In genomic region chr16:2481676-2482075, GRCh38 we compare ENCODE assay signal across 27 cellular contexts. TPM values are rescaled to one million over a fixed set of nuclear protein-coding genes. Genes with fewer than 3 reads are reported as not detected.
DNase-seq lines count a peak whose midpoint lies in the region; ATAC-seq, FAIRE-seq and TF ChIP-seq lines count a peak whose summit lies in the region.
"Had no signal": no experiment of that assay in that cellular context is flagged by ENCODE, and none has a peak within 500 bp of the region (broad histone marks: within the 10 kb centered on the region; RNA-seq: fewer than 3 reads in every experiment).

No MANE protein-coding gene starts in this region.

- peak overlapping the region; percentile 39 for H3K27ac Mint-ChIP-seq in activated T-helper 17 cell treated with anti-CD3 and anti-CD28 coated beads, Interleukin-2, amount 50 U/mL, for 72 hours
- H3K27ac Mint-ChIP-seq: activated CD8-positive, alpha-beta T cell treated with anti-CD3 and anti-CD28 coated beads for 36 hours; CD4-positive, alpha-beta T cell; natural killer cell treated with Interleukin-12 subunit alpha and Interleukin-12 subunit beta and Interleukin-15 and Interleukin-18, amount 100 ng/mL, for 72 hours had no signal

- peaks cover 16% of the 10 kb centered on the region for H3K4me1 Mint-ChIP-seq in activated T-helper 17 cell treated with anti-CD3 and anti-CD28 coated beads, Interleukin-2, amount 50 U/mL, for 72 hours

- H3K27me3 ChIP-seq in skeletal muscle tissue (ENCODE audit: control insufficient read depth in 3 of 3, insufficient read depth in 3 of 3, low read length in 3 of 3), result no peaks in the 10 kb centered on the region
- H3K27me3 ChIP-seq: Peyer's patch, suprapubic skin had no signal

- H3K27me3 Mint-ChIP-seq in activated T-helper 17 cell treated with anti-CD3 and anti-CD28 coated beads, Interleukin-2, amount 50 U/mL, for 72 hours, result no peaks in the 10 kb centered on the region
- H3K27me3 Mint-ChIP-seq: activated CD8-positive, alpha-beta T cell treated with anti-CD3 and anti-CD28 coated beads for 36 hours; CD4-positive, alpha-beta T cell; natural killer cell treated with Interleukin-12 subunit alpha and Interleukin-12 subunit beta and Interleukin-15 and Interleukin-18, amount 100 ng/mL, for 72 hours had no signal

- H3K9ac ChIP-seq in skeletal muscle tissue (ENCODE audit: low read depth in 1 of 3, low read length in 3 of 3), result peak overlapping the region in 2 of 3 donors; percentile 12 to 83
- H3K9ac ChIP-seq: parathyroid adenoma had no signal

- H3K4me3 ChIP-seq in skeletal muscle tissue (ENCODE audit: low read length in 3 of 3), result no peak overlapping the region
- H3K4me3 ChIP-seq: left ventricle myocardium inferior, Peyer's patch, SK-N-MC, suprapubic skin had no signal

- peak; percentile 58 for DNase-seq in DMS 273 (lab: John Stamatoyannopoulos, UW; ENCODE audit: unreplicated experiment)
- no peak for DNase-seq in DMS 273 treated with DMSO at 0.1 percent for 48 hours (lab: John Stamatoyannopoulos, UW)
- DNase-seq in kidney tubule cell (ENCODE audit: low spot score), result peak; percentile 79
- DNase-seq in GM12891 (ENCODE audit: insufficient read length, low spot score), result no peak
- no peak for DNase-seq in NCI-H1930 (lab: John Stamatoyannopoulos, UW)
- DNase-seq: 8988T; activated CD8-positive, alpha-beta T cell treated with anti-CD3 and anti-CD28 coated beads for 36 hours; aorta; CD4-positive, alpha-beta T cell; central memory CD4-positive, alpha-beta T cell; H7; left ventricle myocardium inferior; NCI-H1105; NCI-H2227 treated with DMSO at 0.1 percent for 48 hours; NCI-H526 treated with DMSO at 0.1 percent for 48 hours; stimulated activated naive CD4-positive, alpha-beta T cell; T-helper 2 cell had no signal

- no peak overlapping the region for H3K27ac ChIP-seq in skeletal muscle tissue (ENCODE audit: low read depth, low read length)
- H3K27ac ChIP-seq: parathyroid adenoma, SK-N-MC had no signal

- no peak overlapping the region for H3K4me3 Mint-ChIP-seq in activated T-helper 17 cell treated with anti-CD3 and anti-CD28 coated beads, Interleukin-2, amount 50 U/mL, for 72 hours
- H3K4me3 Mint-ChIP-seq: activated CD8-positive, alpha-beta T cell treated with anti-CD3 and anti-CD28 coated beads for 36 hours; CD4-positive, alpha-beta T cell; natural killer cell treated with Interleukin-12 subunit alpha and Interleukin-12 subunit beta and Interleukin-15 and Interleukin-18, amount 100 ng/mL, for 72 hours had no signal

- TF ChIP-seq POLR2A in GM12891 (IDR thresholded peaks at IDR 0.05; ENCODE audit: low read depth, low read length), result no peak

- H3K36me3 Mint-ChIP-seq in activated T-helper 17 cell treated with anti-CD3 and anti-CD28 coated beads, Interleukin-2, amount 50 U/mL, for 72 hours (ENCODE audit: low read depth), result no peaks in the 10 kb centered on the region
- H3K36me3 Mint-ChIP-seq: activated naive CD4-positive, alpha-beta T cell treated with anti-CD3 and anti-CD28 coated beads, Interleukin-2, amount 50 U/mL, for 72 hours; natural killer cell treated with Interleukin-12 subunit alpha and Interleukin-12 subunit beta and Interleukin-15 and Interleukin-18, amount 100 ng/mL, for 72 hours had no signal

- H3K9me3 ChIP-seq in skeletal muscle tissue (ENCODE audit: control insufficient read depth in 3 of 3, low read length in 3 of 3), result no peaks in the 10 kb centered on the region
- H3K9me3 ChIP-seq: left ventricle myocardium inferior, Peyer's patch, suprapubic skin had no signal

- ATAC-seq in activated T-helper 17 cell treated with anti-CD3 and anti-CD28 coated beads, Interleukin-2, amount 50 U/mL, for 72 hours (replicated peaks), result no peak
- no peak for ATAC-seq in HG02678 (IDR thresholded peaks at IDR 0.05; ENCODE audit: unreplicated experiment)
- ATAC-seq: activated CD8-positive, alpha-beta T cell treated with anti-CD3 and anti-CD28 coated beads for 36 hours; activated naive CD4-positive, alpha-beta T cell treated with anti-CD3 and anti-CD28 coated beads, Interleukin-2, amount 50 U/mL, for 72 hours; natural killer cell treated with Interleukin-12 subunit alpha and Interleukin-12 subunit beta and Interleukin-15 and Interleukin-18, amount 100 ng/mL, for 72 hours had no signal

- H3K36me3 ChIP-seq in skeletal muscle tissue (ENCODE audit: control insufficient read depth in 3 of 3, insufficient read depth in 3 of 3, low read length in 3 of 3), result no peaks in the 10 kb centered on the region
- H3K36me3 ChIP-seq: left ventricle myocardium inferior, Peyer's patch, suprapubic skin had no signal

- no peaks in the 10 kb centered on the region for H3K9me3 Mint-ChIP-seq in activated T-helper 17 cell treated with anti-CD3 and anti-CD28 coated beads, Interleukin-2, amount 50 U/mL, for 72 hours
- H3K9me3 Mint-ChIP-seq: activated CD8-positive, alpha-beta T cell treated with anti-CD3 and anti-CD28 coated beads for 36 hours; activated naive CD4-positive, alpha-beta T cell treated with anti-CD3 and anti-CD28 coated beads, Interleukin-2, amount 50 U/mL, for 72 hours; CD4-positive, alpha-beta T cell; natural killer cell treated with Interleukin-12 subunit alpha and Interleukin-12 subunit beta and Interleukin-15 and Interleukin-18, amount 100 ng/mL, for 72 hours had no signal

- FAIRE-seq in GM12891 (lab: Jason Lieb, UNC), result no peak
- FAIRE-seq: urothelium cell line had no signal

- peaks cover 31 to 43% (median 40%) of the 10 kb centered on the region in 3 donors for H3K4me1 ChIP-seq in skeletal muscle tissue (ENCODE audit: control insufficient read depth in 3 of 3, insufficient read depth in 3 of 3, low read length in 3 of 3)
- H3K4me1 ChIP-seq: parathyroid adenoma had no signal

TF ChIP-seq in GM12891, 5 proteins besides CTCF, POLR2A, EP300 and RAD21:
- TF ChIP-seq SPI1 (IDR thresholded peaks at IDR 0.05; ENCODE audit: low read depth, low read length), result no peak
- no peak for TF ChIP-seq POLR2AphosphoS5 (IDR thresholded peaks at IDR 0.05; ENCODE audit: low read depth, low read length)
- TF ChIP-seq PAX5 (IDR thresholded peaks at IDR 0.05; ENCODE audit: insufficient read depth, low read length, severe bottlenecking), result no peak
- TF ChIP-seq TAF1 (IDR thresholded peaks at IDR 0.05; ENCODE audit: low read depth, low read length), result no peak
- no peak for TF ChIP-seq POU2F2 (IDR thresholded peaks at IDR 0.05; ENCODE audit: low read depth, low read length)

RNA-seq across cellular contexts. Expression of gene TBC1D24, which starts 6.7 kb away (rescaled TPM):
- 10 to 100 TPM; 10.8 to 16.1 TPM for total RNA-seq in activated T-helper 17 cell treated with anti-CD3 and anti-CD28 coated beads, Interleukin-2, amount 50 U/mL, for 72 hours
- 7.8 TPM for total RNA-seq in skeletal muscle tissue
- polyA plus RNA-seq in GM12891 (2012; ENCODE audit: low read depth, missing spikeins), result 1.1 TPM

RNA-seq across cellular contexts. Expression of gene NTN3, which starts 10.6 kb away (rescaled TPM):
- under 1 TPM in 1 of 2 donors, not detected in 1; 0.21 TPM for total RNA-seq in activated T-helper 17 cell treated with anti-CD3 and anti-CD28 coated beads, Interleukin-2, amount 50 U/mL, for 72 hours
- 5.2 TPM for total RNA-seq in skeletal muscle tissue
- polyA plus RNA-seq in GM12891 (2012; ENCODE audit: low read depth, missing spikeins), result not detected
- total RNA-seq: activated CD8-positive, alpha-beta T cell treated with anti-CD3 and anti-CD28 coated beads for 36 hours; activated naive CD4-positive, alpha-beta T cell treated with anti-CD3 and anti-CD28 coated beads, Interleukin-2, amount 50 U/mL, for 72 hours; CD4-positive, alpha-beta T cell; natural killer cell treated with Interleukin-12 subunit alpha and Interleukin-12 subunit beta and Interleukin-15 and Interleukin-18, amount 100 ng/mL, for 72 hours; Peyer's patch; suprapubic skin had no signal
- polyA plus RNA-seq: aorta had no signal

RNA-seq across cellular contexts. Expression of gene TEDC2, which starts 21.8 kb away (rescaled TPM):
- total RNA-seq in activated T-helper 17 cell treated with anti-CD3 and anti-CD28 coated beads, Interleukin-2, amount 50 U/mL, for 72 hours, result 10 to 100 TPM; 14.8 to 19.7 TPM
- 2.6 TPM for total RNA-seq in skeletal muscle tissue
- 10.8 TPM for polyA plus RNA-seq in GM12891 (2012; ENCODE audit: low read depth, missing spikeins)

RNA-seq across cellular contexts. Expression of gene ATP6V0C, which starts 32.1 kb away (rescaled TPM):
- 100 to 1,000 TPM in 1 of 2 donors, 10 to 100 TPM in 1; 98.5 to 128 TPM for total RNA-seq in activated T-helper 17 cell treated with anti-CD3 and anti-CD28 coated beads, Interleukin-2, amount 50 U/mL, for 72 hours
- 12.0 TPM for total RNA-seq in skeletal muscle tissue
- 103 TPM for polyA plus RNA-seq in GM12891 (2012; ENCODE audit: low read depth, missing spikeins)

RNA-seq across cellular contexts. Expression of gene AMDHD2, which starts 38.5 kb away (rescaled TPM):
- total RNA-seq in activated T-helper 17 cell treated with anti-CD3 and anti-CD28 coated beads, Interleukin-2, amount 50 U/mL, for 72 hours, result 10 to 100 TPM; 39.6 to 54.5 TPM
- total RNA-seq in skeletal muscle tissue, result 7.3 TPM
- polyA plus RNA-seq in GM12891 (2012; ENCODE audit: low read depth, missing spikeins), result 14.2 TPM

Comparison
In these comparisons a context has a peak if more than half of its experiments do, and no peak if none do; other contexts are left out.
1. DNase-seq: peak in DMS 273 (single experiment) and kidney tubule cell (single experiment); none in DMS 273 treated with DMSO at 0.1 percent for 48 hours (single experiment), GM12891 (single experiment) and NCI-H1930 (0 of 2).